ENCODE assay signal across 7 cellular contexts in genomic region chr22:44701824-44702478, GRCh38. TPM values are rescaled to one million over a fixed set of nuclear protein-coding genes. Genes with fewer than 3 reads are reported as not detected.
DNase-seq lines count a peak whose midpoint lies in the region; ATAC-seq and TF ChIP-seq lines count a peak whose summit lies in the region.

PRR5 (plus strand) TSS chr22:44702204; CDS start chr22:44702475, 271 bp downstream.

- peak within 1 kb of the TSS; percentile 69 for H3K4me3 Mint-ChIP-seq in activated CD8-positive, alpha-beta T cell treated with anti-CD3 and anti-CD28 coated beads, Interleukin-2, amount 10 ng/mL, durations not matched to agents 7 days and 5 days

- no peak within 1 kb of the TSS for H2AFZ ChIP-seq in mesenchymal stem cell (ENCODE audit: low read depth, low read length)

- H3K36me3 Mint-ChIP-seq in activated CD8-positive, alpha-beta T cell treated with anti-CD3 and anti-CD28 coated beads, Interleukin-2, amount 10 ng/mL, durations not matched to agents 7 days and 5 days (ENCODE audit: low read depth), result peaks cover 10% of the 10 kb centered on the region

- peak within 1 kb of the TSS; percentile 92 for H2AK5ac ChIP-seq in mesenchymal stem cell (ENCODE audit: low read length, severe bottlenecking)

- ATAC-seq in GM18505 (IDR thresholded peaks at IDR 0.05; ENCODE audit: unreplicated experiment) (peak; percentile 63), HG02885 (IDR thresholded peaks at IDR 0.05; ENCODE audit: poor library complexity, unreplicated experiment) (peak; percentile 74)
- ATAC-seq in activated CD8-positive, alpha-beta T cell treated with anti-CD3 and anti-CD28 coated beads, Interleukin-2, amount 10 ng/mL, durations not matched to agents 7 days and 5 days, result peak; percentile 90

- H3K27me3 Mint-ChIP-seq in activated CD8-positive, alpha-beta T cell treated with anti-CD3 and anti-CD28 coated beads, Interleukin-2, amount 10 ng/mL, durations not matched to agents 7 days and 5 days (ENCODE audit: low read depth), result no peaks in the 10 kb centered on the region

- peak within 1 kb of the TSS; percentile 60 for H3K27ac ChIP-seq in mesenchymal stem cell (ENCODE audit: low read length, poor library complexity, severe bottlenecking)

- H3K27ac Mint-ChIP-seq in activated CD8-positive, alpha-beta T cell treated with anti-CD3 and anti-CD28 coated beads, Interleukin-2, amount 10 ng/mL, durations not matched to agents 7 days and 5 days, result peak within 1 kb of the TSS; percentile 83

- POLR2A ChIA-PET in activated CD8-positive, alpha-beta T cell treated with anti-CD3 and anti-CD28 coated beads, Interleukin-2, amount 10 ng/mL, durations not matched to agents 7 days and 5 days (lab: Charles Lee), result no interaction called here

- peak within 1 kb of the TSS; percentile 31 to 44 for H3K4ac ChIP-seq in mesenchymal stem cell (ENCODE audit: low read depth in 1 of 2, low read length in 2 of 2)

- H3K27me3 ChIP-seq in mesenchymal stem cell (ENCODE audit: control insufficient read depth in 1 of 2, insufficient read depth in 1 of 2, low read length in 2 of 2), result peaks cover 0 to 9% of the 10 kb centered on the region in 2 experiments

- DNase-seq in NCI-H69 (lab: John Stamatoyannopoulos, UW) (peak; percentile 94), mesenchymal stem cell (peak; percentile 88)
- peak; percentile 91 for DNase-seq in activated CD8-positive, alpha-beta T cell treated with anti-CD3 and anti-CD28 coated beads, Interleukin-2, amount 10 ng/mL, durations not matched to agents 7 days and 5 days
- peak; percentile 69 for DNase-seq in effector CD8-positive, alpha-beta T cell (lab: John Stamatoyannopoulos, UW)
- DNase-seq in stimulated activated CD8-positive, alpha-beta memory T cell treated with anti-CD3 and anti-CD28 coated beads, Interleukin-15, amount 100 ng/mL, for 1 hour (ENCODE audit: low read depth), result peak; percentile 55

- peak within 1 kb of the TSS; percentile 80 to 90 for H3K18ac ChIP-seq in mesenchymal stem cell (ENCODE audit: low read depth in 1 of 2, low read length in 2 of 2)

- peak within 1 kb of the TSS; percentile 71 to 87 for H3K4me3 ChIP-seq in mesenchymal stem cell (ENCODE audit: insufficient read depth in 1 of 2, low read depth in 1 of 2, low read length in 2 of 2)

- peaks cover 32% of the 10 kb centered on the region for H3K4me1 Mint-ChIP-seq in activated CD8-positive, alpha-beta T cell treated with anti-CD3 and anti-CD28 coated beads, Interleukin-2, amount 10 ng/mL, durations not matched to agents 7 days and 5 days (ENCODE audit: low read depth)

- H2BK5ac ChIP-seq in mesenchymal stem cell (ENCODE audit: low read depth, low read length, poor library complexity, severe bottlenecking), result peak within 1 kb of the TSS; percentile 80

- H3K9ac ChIP-seq in mesenchymal stem cell (ENCODE audit: low read length), result peak within 1 kb of the TSS; percentile 69

- H3K36me3 ChIP-seq in mesenchymal stem cell (ENCODE audit: control insufficient read depth in 1 of 2, insufficient read depth in 2 of 2, low read depth in 1 of 2, low read length in 2 of 2), result peaks cover 0 to 16% of the 10 kb centered on the region in 2 experiments

- 5% methylated on average over 29 of the region's 88 CpGs for WGBS in mesenchymal stem cell

- H2BK15ac ChIP-seq in mesenchymal stem cell (ENCODE audit: low read depth, poor library complexity, severe bottlenecking), result peak within 1 kb of the TSS; percentile 98

- H3K23ac ChIP-seq in mesenchymal stem cell (ENCODE audit: low read length in 2 of 2), result peak within 1 kb of the TSS in 1 of 2 experiments; percentile 91

- H3K79me1 ChIP-seq in mesenchymal stem cell (replicated peaks; ENCODE audit: low read length, poor library complexity, severe bottlenecking), result peaks cover 20% of the 10 kb centered on the region

- no peak for TF ChIP-seq POLR2A in GM18505 (IDR thresholded peaks at IDR 0.05; ENCODE audit: borderline replicate concordance, extremely low read depth, insufficient read depth, insufficient read length)

- peaks cover 54% of the 10 kb centered on the region for H3K4me1 ChIP-seq in mesenchymal stem cell (ENCODE audit: control insufficient read depth, insufficient read depth, low read depth, low read length)

- peak within 1 kb of the TSS in 1 of 2 experiments; percentile 62 for H3K14ac ChIP-seq in mesenchymal stem cell (ENCODE audit: low read length in 2 of 2)

- no peaks in the 10 kb centered on the region for H3K9me3 ChIP-seq in mesenchymal stem cell (ENCODE audit: control insufficient read depth, low read length)

- peak within 1 kb of the TSS; percentile 65 for H4K91ac ChIP-seq in mesenchymal stem cell (ENCODE audit: low read length)

- peak within 1 kb of the TSS; percentile 68 for H2BK120ac ChIP-seq in mesenchymal stem cell (ENCODE audit: low read depth, low read length)

- H4K8ac ChIP-seq in mesenchymal stem cell (ENCODE audit: low read length), result peak within 1 kb of the TSS; percentile 82

- H2BK12ac ChIP-seq in mesenchymal stem cell (ENCODE audit: low read length in 2 of 2), result peak within 1 kb of the TSS; percentile 90 to 92

- H3K4me2 ChIP-seq in mesenchymal stem cell (ENCODE audit: low read length, poor library complexity, severe bottlenecking), result peak within 1 kb of the TSS; percentile 85

- CTCF ChIA-PET in activated CD8-positive, alpha-beta T cell treated with anti-CD3 and anti-CD28 coated beads, Interleukin-2, amount 10 ng/mL, durations not matched to agents 7 days and 5 days (lab: Charles Lee), result no interaction called here

- H3K9me3 Mint-ChIP-seq in activated CD8-positive, alpha-beta T cell treated with anti-CD3 and anti-CD28 coated beads, Interleukin-2, amount 10 ng/mL, durations not matched to agents 7 days and 5 days (ENCODE audit: insufficient read depth), result no peaks in the 10 kb centered on the region

RNA-seq across cellular contexts. Expression of gene PRR5, which starts in this region (rescaled TPM):
- 10 to 100 TPM; 29.4 to 31.5 TPM for total RNA-seq in activated CD8-positive, alpha-beta T cell treated with anti-CD3 and anti-CD28 coated beads, Interleukin-2, amount 10 ng/mL, durations not matched to agents 7 days and 5 days
- 12.2 TPM for polyA plus RNA-seq in mesenchymal stem cell (2013, experiment 1 of 2)
- 12.2 TPM for polyA plus RNA-seq in mesenchymal stem cell (2013, experiment 2 of 2)

Comparison
In these comparisons a context has a peak if more than half of its experiments do, and no peak if none do; other contexts are left out.
1. Peak in every context shown above with its lines: DNase-seq, ATAC-seq, H3K4me3 ChIP-seq and H3K27ac ChIP-seq.